Comparison of ENCODE assay signal across 1 cellular context in genomic region chr1:156813750-156814570, GRCh38.
TF ChIP-seq lines count a peak whose summit lies in the region.

No MANE protein-coding gene starts in this region.

TF ChIP-seq in HepG2, 621 proteins besides CTCF, POLR2A, EP300 and RAD21 (continued from another document and continues in another):
- TF ChIP-seq ZNF407 (CRISPR knock-in tag; IDR thresholded peaks at IDR 0.05; ENCODE audit: not compliant biosample characterization): peak; percentile 86
- no peak; the same call in 1 of the 2 replicates for TF ChIP-seq STAT6 (CRISPR knock-in tag; IDR thresholded peaks at IDR 0.05; ENCODE audit: borderline replicate concordance)
- peak; percentile 69; the same call in 1 of the 2 replicates for TF ChIP-seq SPEN (CRISPR knock-in tag; IDR thresholded peaks at IDR 0.05; ENCODE audit: low read depth)
- TF ChIP-seq GATAD2A (CRISPR knock-in tag; IDR thresholded peaks at IDR 0.05): peak; percentile 48
- TF ChIP-seq JDP2 (CRISPR knock-in tag; IDR thresholded peaks at IDR 0.05; ENCODE audit: borderline replicate concordance): no peak
- TF ChIP-seq ZNF432 (CRISPR knock-in tag; IDR thresholded peaks at IDR 0.05; ENCODE audit: borderline replicate concordance): no peak
- no peak for TF ChIP-seq ZNF207 (IDR thresholded peaks at IDR 0.05; ENCODE audit: borderline replicate concordance)
- TF ChIP-seq ZNF441 (CRISPR knock-in tag; IDR thresholded peaks at IDR 0.05; ENCODE audit: borderline replicate concordance): peak; percentile 86
- no peak for TF ChIP-seq KAT7 (CRISPR knock-in tag; IDR thresholded peaks at IDR 0.05; ENCODE audit: borderline replicate concordance)
- TF ChIP-seq HNRNPUL1 (IDR thresholded peaks at IDR 0.05; ENCODE audit: low read depth, low read length): no peak
- no peak for TF ChIP-seq ZNF496 (CRISPR knock-in tag; IDR thresholded peaks at IDR 0.05; ENCODE audit: insufficient replicate concordance)
- TF ChIP-seq ZFP62 (CRISPR knock-in tag; IDR thresholded peaks at IDR 0.05): no peak
- TF ChIP-seq GMEB2 (CRISPR knock-in tag; IDR thresholded peaks at IDR 0.05; ENCODE audit: low read depth): no peak
- peak; percentile 73; the same call in 1 of the 2 replicates for TF ChIP-seq ZNF530 (CRISPR knock-in tag; IDR thresholded peaks at IDR 0.05; ENCODE audit: low read depth)
- TF ChIP-seq ZNF382 (CRISPR knock-in tag; IDR thresholded peaks at IDR 0.05; ENCODE audit: borderline replicate concordance): no peak
- no peak for TF ChIP-seq SOX6 (IDR thresholded peaks at IDR 0.05)
- TF ChIP-seq SOX6 (CRISPR knock-in tag; IDR thresholded peaks at IDR 0.05): 0 out of 2 replicates have a peak, but pooled peaks have one; percentile 52
- TF ChIP-seq BCL6 (CRISPR knock-in tag; IDR thresholded peaks at IDR 0.05): peak; percentile 37; the same call in 1 of the 2 replicates
- no peak; the same call in 1 of the 2 replicates for TF ChIP-seq ZNF780A (CRISPR knock-in tag; IDR thresholded peaks at IDR 0.05)
- TF ChIP-seq REL (CRISPR knock-in tag; conservative IDR thresholded peaks at IDR 0.05): 0 out of 2 replicates have a peak, but pooled peaks have one; percentile 20
- TF ChIP-seq TCF12 (IDR thresholded peaks at IDR 0.05): no peak
- TF ChIP-seq TCF12 (CRISPR knock-in tag; IDR thresholded peaks at IDR 0.05): no peak
- peak; percentile 80 to 89 for TF ChIP-seq HMGXB4 (CRISPR knock-in tag; IDR thresholded peaks at IDR 0.05; ENCODE audit: borderline replicate concordance in 1 of 2, low read depth in 1 of 2)
- TF ChIP-seq NR0B2 (CRISPR knock-in tag; IDR thresholded peaks at IDR 0.05): peak; percentile 91
- TF ChIP-seq MAZ (IDR thresholded peaks at IDR 0.05; ENCODE audit: borderline replicate concordance, low read depth, low read length): no peak
- peak; percentile 43; the same call in 1 of the 2 replicates for TF ChIP-seq MAZ (CRISPR knock-in tag; IDR thresholded peaks at IDR 0.05; ENCODE audit: low read depth)
- TF ChIP-seq DR1 (CRISPR knock-in tag; IDR thresholded peaks at IDR 0.05): no peak
- peak; percentile 87 for TF ChIP-seq ZSCAN21 (CRISPR knock-in tag; IDR thresholded peaks at IDR 0.05; ENCODE audit: borderline replicate concordance)
- peak; percentile 100 for TF ChIP-seq ZNF687 (CRISPR knock-in tag; IDR thresholded peaks at IDR 0.05)
- peak; percentile 71; the same call in 1 of the 2 replicates for TF ChIP-seq RFXAP (CRISPR knock-in tag; IDR thresholded peaks at IDR 0.05; ENCODE audit: borderline replicate concordance)
- no peak for TF ChIP-seq LCORL (IDR thresholded peaks at IDR 0.05)
- TF ChIP-seq LCORL (CRISPR knock-in tag; IDR thresholded peaks at IDR 0.05): peak; percentile 69; the same call in 1 of the 2 replicates
- no peak for TF ChIP-seq ZKSCAN1 (IDR thresholded peaks at IDR 0.05; ENCODE audit: low read length)
- TF ChIP-seq ZNF891 (CRISPR knock-in tag; IDR thresholded peaks at IDR 0.05): 0 out of 2 replicates have a peak, but pooled peaks have one; percentile 50
- TF ChIP-seq ZNF20 (CRISPR knock-in tag; IDR thresholded peaks at IDR 0.05): no peak
- no peak for TF ChIP-seq FLYWCH1 (CRISPR knock-in tag; IDR thresholded peaks at IDR 0.05)
- TF ChIP-seq ZNF235 (CRISPR knock-in tag; IDR thresholded peaks at IDR 0.05; ENCODE audit: borderline replicate concordance): no peak
- no peak for TF ChIP-seq ZNF629 (CRISPR knock-in tag; conservative IDR thresholded peaks at IDR 0.05)
- TF ChIP-seq PHF5A (CRISPR knock-in tag; IDR thresholded peaks at IDR 0.05; ENCODE audit: low read depth, unreplicated experiment): no peak
- no peak for TF ChIP-seq HMGA1 (CRISPR knock-in tag; conservative IDR thresholded peaks at IDR 0.05)
- no peak for TF ChIP-seq PHF21A (CRISPR knock-in tag; IDR thresholded peaks at IDR 0.05)
- TF ChIP-seq PHF8 (CRISPR knock-in tag; IDR thresholded peaks at IDR 0.05): peak; percentile 69
- TF ChIP-seq SNAI1 (CRISPR knock-in tag; IDR thresholded peaks at IDR 0.05; ENCODE audit: borderline replicate concordance): no peak; the same call in 1 of the 2 replicates
- TF ChIP-seq TAF1 (CRISPR knock-in tag; IDR thresholded peaks at IDR 0.05): peak; percentile 63; the same call in 1 of the 2 replicates
